ENCODE assay signal across 8 cellular contexts in genomic region chr16:67514382-67514828, GRCh38. TPM values are rescaled to one million over a fixed set of nuclear protein-coding genes. Genes with fewer than 3 reads are reported as not detected.
DNase-seq lines count a peak whose midpoint lies in the region; ATAC-seq and TF ChIP-seq lines count a peak whose summit lies in the region.

No MANE protein-coding gene starts in this region.

- peak overlapping the region; percentile 44 for H3K27ac ChIP-seq in HL-60 (replicated peaks)
- H3K27ac ChIP-seq in Panc1 (ENCODE audit: low read length) = no peak overlapping the region
- H3K27ac ChIP-seq in fibroblast of lung (ENCODE audit: insufficient read depth, low read length) = no peak overlapping the region
- H3K27ac ChIP-seq in tibial nerve = no peak overlapping the region

- no peaks in the 10 kb centered on the region for H3K79me2 ChIP-seq in fibroblast of lung (ENCODE audit: control insufficient read depth, insufficient read depth, low read length)

- H3K36me3 ChIP-seq in Panc1 (ENCODE audit: control insufficient read depth, insufficient read depth, low read length) (no peaks in the 10 kb centered on the region), fibroblast of lung (ENCODE audit: control insufficient read depth, insufficient read depth, low read length) (no peaks in the 10 kb centered on the region), tibial nerve (no peaks in the 10 kb centered on the region)

- H3K9ac ChIP-seq in fibroblast of lung (ENCODE audit: insufficient read depth, low read length) = no peak overlapping the region

- H3K27me3 ChIP-seq in HL-60 (ENCODE audit: insufficient read depth, poor library complexity, severe bottlenecking) = no peaks in the 10 kb centered on the region
- no peaks in the 10 kb centered on the region for H3K27me3 ChIP-seq in Panc1 (ENCODE audit: control insufficient read depth, insufficient read depth, low read length)
- H3K27me3 ChIP-seq in fibroblast of lung (ENCODE audit: control insufficient read depth, insufficient read depth, low read length) = no peaks in the 10 kb centered on the region
- no peaks in the 10 kb centered on the region for H3K27me3 ChIP-seq in tibial nerve

- peak in 1 of 2 donors; percentile 34 for TF ChIP-seq EP300 in tibial nerve (IDR thresholded peaks at IDR 0.05)

- no peaks in the 10 kb centered on the region for H4K20me1 ChIP-seq in fibroblast of lung (ENCODE audit: control insufficient read depth, extremely low read depth, insufficient read depth, low read length)

- H3K4me2 ChIP-seq in fibroblast of lung (ENCODE audit: extremely low read depth, insufficient read depth, low read length) = no peak overlapping the region

- TF ChIP-seq CTCF in AG09319 (IDR thresholded peaks at IDR 0.05; ENCODE audit: low read depth, low read length) (peak; percentile 69), HL-60 (IDR thresholded peaks at IDR 0.05; ENCODE audit: insufficient read depth, low read length) (peak; percentile 72), Panc1 (IDR thresholded peaks at IDR 0.05) (peak; percentile 81), fibroblast of lung (conservative IDR thresholded peaks at IDR 0.05 in 1 of 2, IDR thresholded peaks at IDR 0.05 in 1 of 2; ENCODE audit: low read depth in 1 of 2, low read length in 2 of 2) (peak; percentile 71 to 78), tibial nerve (IDR thresholded peaks at IDR 0.05) (peak; percentile 51 to 71 (median 53))

- TF ChIP-seq POLR2A in tibial nerve (IDR thresholded peaks at IDR 0.05) = no peak

- H3K9me3 ChIP-seq in Panc1 (ENCODE audit: control insufficient read depth, insufficient read depth, low read depth, low read length) (no peaks in the 10 kb centered on the region), fibroblast of lung (ENCODE audit: control insufficient read depth, insufficient read depth, low read depth, low read length) (no peaks in the 10 kb centered on the region), tibial nerve (no peaks in the 10 kb centered on the region)

- H2AFZ ChIP-seq in fibroblast of lung (ENCODE audit: low read length) = no peak overlapping the region

- 7 to 12% methylated on average over 8 of the region's 8 CpGs for WGBS in tibial nerve, 2 donors

- CTCF ChIA-PET in Panc1 (lab: Charles Lee) = interaction anchor here (0.9 to 1.7 kb wide), 3 partner anchors 33 to 254 kb away, joined by 3 to 7 read pairs (median 7); partner anchors contain the start of gene ATP6V0D1

- peak; percentile 54 for DNase-seq in AG09319 (ENCODE audit: extremely low read depth, low read depth)
- peak; percentile 83 to 90 for DNase-seq in HL-60 (ENCODE audit: low read depth in 1 of 2, low spot score in 1 of 2)
- peak; percentile 48 for DNase-seq in Panc1 (ENCODE audit: low read depth, low spot score)
- peak; percentile 67 for DNase-seq in activated T-cell treated with anti-CD3 and anti-CD28 coated beads for 24 hours (ENCODE audit: low read depth)
- peak; percentile 72 to 91 for DNase-seq in fibroblast of lung (ENCODE audit: low read depth in 2 of 2)
- peak; percentile 31 for DNase-seq in non-pigmented ciliary epithelial cell (ENCODE audit: low read depth)
- DNase-seq in tibial nerve (ENCODE audit: low spot score in 2 of 2) = peak; percentile 66 to 90

- H3K4me1 ChIP-seq in Panc1 (ENCODE audit: control insufficient read depth, insufficient read depth, low read length) (no peaks in the 10 kb centered on the region), fibroblast of lung (ENCODE audit: control insufficient read depth, extremely low read depth, insufficient read depth, low read length) (peaks cover 10% of the 10 kb centered on the region), tibial nerve (peaks cover 0 to 8% (median 0%) of the 10 kb centered on the region in 4 donors)

- intact Hi-C loops in Panc1 (cut with micrococcal nuclease; ENCODE audit: unreplicated experiment) = no loop called here

- in situ Hi-C loops in Panc1 (cut with HindIII; ENCODE audit: low pct_unique_long_range_greater_than_20kb, low sequenced_read_pairs) = no loop called here

- BruUV-seq in Panc1 (replicated peaks; lab: Mats Ljungman, UMichigan) = no TSS peak

- POLR2A ChIA-PET in Panc1 (lab: Charles Lee) = interaction anchor here (0.6 kb wide), 1 partner anchor 66 kb away, joined by 4 read pairs; no protein-coding TSS in a partner anchor

- H3K4me3 ChIP-seq in HL-60 (replicated peaks; ENCODE audit: insufficient read depth, low read length) = no peak overlapping the region
- H3K4me3 ChIP-seq in Panc1 (ENCODE audit: low read depth in 2 of 2, low read length in 2 of 2) = no peak overlapping the region
- H3K4me3 ChIP-seq in fibroblast of lung (replicated peaks in 1 of 4; ENCODE audit: control extremely low read depth in 1 of 4, insufficient read depth in 1 of 4, low read depth in 3 of 4, low read length in 4 of 4) = no peak overlapping the region
- no peak overlapping the region for H3K4me3 ChIP-seq in tibial nerve

- ATAC-seq in GM18519 (IDR thresholded peaks at IDR 0.05; ENCODE audit: low FRiP score, unreplicated experiment) = peak; percentile 46
- peak; percentile 76 for ATAC-seq in Panc1

RNA-seq across cellular contexts. Expression of gene RIPOR1, which starts 14.2 kb away (rescaled TPM):
- total RNA-seq in Panc1 (2021; ENCODE audit: unreplicated experiment) (82.2 TPM), fibroblast of lung (19.5 and 26.6 TPM in 2 replicates), tibial nerve (100 to 1,000 TPM in 2 of 4 donors, 10 to 100 TPM in 2; 50.6 to 112 (median 85.1) TPM)
- 49.8 TPM for polyA plus RNA-seq in Panc1 (2012; ENCODE audit: insufficient read length)
- polyA plus RNA-seq in fibroblast of lung = 13.7 and 16.0 TPM in 2 replicates
- polyA plus RNA-seq in fibroblast of lung (2012) = 36.7 and 38.7 TPM in 2 replicates
- 68.6 and 87.4 TPM in 2 replicates for polyA minus RNA-seq in fibroblast of lung (ENCODE audit: low replicate concordance)

RNA-seq across cellular contexts. Expression of gene AGRP, which starts 31.1 kb away (rescaled TPM):
- total RNA-seq in Panc1 (2021; ENCODE audit: unreplicated experiment) = not detected
- polyA plus RNA-seq in Panc1 (2012; ENCODE audit: insufficient read length) = not detected
- total RNA-seq in fibroblast of lung = not detected in 2 replicates
- not detected in 2 replicates for polyA plus RNA-seq in fibroblast of lung
- not detected in 2 replicates for polyA plus RNA-seq in fibroblast of lung (2012)
- not detected in 2 replicates for polyA minus RNA-seq in fibroblast of lung (ENCODE audit: low replicate concordance)
- total RNA-seq in tibial nerve = not detected

RNA-seq across cellular contexts. Expression of gene ATP6V0D1, which starts 33.4 kb away (rescaled TPM):
- 70.8 TPM for total RNA-seq in Panc1 (2021; ENCODE audit: unreplicated experiment)
- polyA plus RNA-seq in Panc1 (2012; ENCODE audit: insufficient read length) = 103 TPM
- total RNA-seq in fibroblast of lung = 68.1 and 91.2 TPM in 2 replicates
- polyA plus RNA-seq in fibroblast of lung = 183 and 230 TPM in 2 replicates
- polyA plus RNA-seq in fibroblast of lung (2012) = 128 and 158 TPM in 2 replicates
- 647 and 705 TPM in 2 replicates for polyA minus RNA-seq in fibroblast of lung (ENCODE audit: low replicate concordance)
- 100 to 1,000 TPM in 1 of 4 donors, 10 to 100 TPM in 3; 55.1 to 113 (median 73.7) TPM for total RNA-seq in tibial nerve

RNA-seq across cellular contexts. Expression of gene CTCF, which starts 47.9 kb away (rescaled TPM):
- total RNA-seq in Panc1 (2021; ENCODE audit: unreplicated experiment) (33.1 TPM), fibroblast of lung (20.0 and 21.1 TPM in 2 replicates), tibial nerve (10 to 100 TPM; 26.1 to 39.6 (median 31.8) TPM)
- 25.5 TPM for polyA plus RNA-seq in Panc1 (2012; ENCODE audit: insufficient read length)
- polyA plus RNA-seq in fibroblast of lung = 20.9 and 32.6 TPM in 2 replicates
- polyA plus RNA-seq in fibroblast of lung (2012) = 16.8 and 24.3 TPM in 2 replicates
- polyA minus RNA-seq in fibroblast of lung (ENCODE audit: low replicate concordance) = 18.8 and 27.5 TPM in 2 replicates

Comparison
In these comparisons a context has a peak if more than half of its experiments do, and no peak if none do; other contexts are left out.
1. DNase-seq: peak in every context shown above with its lines; median percentile 86 in HL-60; 82 in fibroblast of lung; 78 in tibial nerve; 67 in activated T-cell treated with anti-CD3 and anti-CD28 coated beads for 24 hours; 54 in AG09319; 48 in Panc1; 31 in non-pigmented ciliary epithelial cell.